16 cellular contexts compared by ENCODE assay signal in the genomic region with DNA sequence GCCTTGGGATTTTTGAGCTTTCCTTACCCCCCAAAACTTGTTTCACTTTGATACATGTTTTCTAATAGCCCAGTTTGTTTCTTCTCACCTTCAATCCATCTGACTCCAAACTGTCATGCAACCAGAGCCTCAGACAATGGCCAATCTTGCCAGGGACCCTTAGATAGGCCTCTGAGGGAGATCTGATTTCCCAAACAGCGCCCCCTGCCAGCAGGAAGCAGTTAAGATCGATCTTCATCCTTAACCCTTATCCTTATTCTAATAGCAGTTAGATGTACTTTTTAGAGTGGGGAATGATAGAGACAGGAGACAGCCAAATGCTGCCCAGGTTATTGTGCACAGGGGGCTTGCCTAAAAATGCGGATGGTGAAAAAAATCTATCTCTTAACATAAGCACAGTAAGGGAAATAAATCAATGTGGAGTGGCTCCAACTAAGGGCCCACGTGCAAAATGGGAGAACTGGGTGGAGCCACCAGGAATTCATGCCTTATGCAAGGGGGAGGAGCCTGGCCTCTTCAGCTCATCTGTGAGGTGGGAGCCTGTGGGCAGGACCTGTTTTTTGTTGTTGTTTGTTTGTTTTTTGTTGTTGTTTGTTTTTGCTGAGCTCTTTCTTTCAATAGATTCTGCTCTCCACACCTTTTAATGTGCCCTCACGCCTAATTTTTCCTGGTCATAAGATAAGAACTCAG.
A peak's percentile ranks its signal among the peaks of the same experiment; 100 is the strongest.
DNase-seq lines count a peak whose midpoint lies in the region; ATAC-seq and TF ChIP-seq lines count a peak whose summit lies in the region.
"Had no signal": no experiment of that assay in that cellular context is flagged by ENCODE, and none has a peak within 500 bp of the region (broad histone marks: within the 10 kb centered on the region; RNA-seq: fewer than 3 reads in every experiment).

No MANE protein-coding gene starts in this region.

- no peak for TF ChIP-seq CTCF in activated CD8-positive, alpha-beta T cell treated with anti-CD3 and anti-CD28 coated beads for 36 hours (IDR thresholded peaks at IDR 0.05)
- peak; percentile 4 for TF ChIP-seq CTCF in astrocyte of the spinal cord (IDR thresholded peaks at IDR 0.05; ENCODE audit: low read depth, low read length)
- peak; percentile 46 for TF ChIP-seq CTCF in type B pancreatic cell (conservative IDR thresholded peaks at IDR 0.05)

- H3K9me3 Mint-ChIP-seq in activated CD8-positive, alpha-beta T cell treated with anti-CD3 and anti-CD28 coated beads for 36 hours = peaks cover 4% of the 10 kb centered on the region
- H3K9me3 Mint-ChIP-seq in activated CD8-positive, alpha-beta T cell treated with anti-CD3 and anti-CD28 coated beads, Interleukin-2, amount 10 ng/mL, durations not matched to agents 7 days and 5 days (ENCODE audit: insufficient read depth) = peaks cover 5% of the 10 kb centered on the region
- H3K9me3 Mint-ChIP-seq in type B pancreatic cell = no peaks in the 10 kb centered on the region

- H3K36me3 Mint-ChIP-seq in activated CD8-positive, alpha-beta T cell treated with anti-CD3 and anti-CD28 coated beads for 36 hours (ENCODE audit: low read depth) = no peaks in the 10 kb centered on the region
- H3K36me3 Mint-ChIP-seq in activated CD8-positive, alpha-beta T cell treated with anti-CD3 and anti-CD28 coated beads, Interleukin-2, amount 10 ng/mL, durations not matched to agents 7 days and 5 days (ENCODE audit: low read depth) = no peaks in the 10 kb centered on the region
- no peaks in the 10 kb centered on the region for H3K36me3 Mint-ChIP-seq in type B pancreatic cell

- no peak overlapping the region for H3K4me3 Mint-ChIP-seq in activated CD8-positive, alpha-beta T cell treated with anti-CD3 and anti-CD28 coated beads for 36 hours
- H3K4me3 Mint-ChIP-seq in activated CD8-positive, alpha-beta T cell treated with anti-CD3 and anti-CD28 coated beads, Interleukin-2, amount 10 ng/mL, durations not matched to agents 7 days and 5 days = no peak overlapping the region
- no peak overlapping the region for H3K4me3 Mint-ChIP-seq in type B pancreatic cell
- H3K4me3 Mint-ChIP-seq: activated T-helper 17 cell treated with anti-CD3 and anti-CD28 coated beads, Interleukin-2, amount 50 U/mL, for 72 hours; mesothelial cell of epicardium had no signal

- POLR2A ChIA-PET in activated CD8-positive, alpha-beta T cell treated with anti-CD3 and anti-CD28 coated beads for 36 hours (lab: Charles Lee) = no interaction called here
- POLR2A ChIA-PET in activated CD8-positive, alpha-beta T cell treated with anti-CD3 and anti-CD28 coated beads, Interleukin-2, amount 10 ng/mL, durations not matched to agents 7 days and 5 days (lab: Charles Lee) = no interaction called here

- no peak overlapping the region for H3K27ac Mint-ChIP-seq in activated CD8-positive, alpha-beta T cell treated with anti-CD3 and anti-CD28 coated beads for 36 hours
- no peak overlapping the region for H3K27ac Mint-ChIP-seq in activated CD8-positive, alpha-beta T cell treated with anti-CD3 and anti-CD28 coated beads, Interleukin-2, amount 10 ng/mL, durations not matched to agents 7 days and 5 days
- no peak overlapping the region for H3K27ac Mint-ChIP-seq in type B pancreatic cell
- H3K27ac Mint-ChIP-seq: activated T-helper 17 cell treated with anti-CD3 and anti-CD28 coated beads, Interleukin-2, amount 50 U/mL, for 72 hours; mesothelial cell of epicardium had no signal

- ATAC-seq in activated CD8-positive, alpha-beta T cell treated with anti-CD3 and anti-CD28 coated beads for 36 hours = no peak
- no peak for ATAC-seq in activated CD8-positive, alpha-beta T cell treated with anti-CD3 and anti-CD28 coated beads, Interleukin-2, amount 10 ng/mL, durations not matched to agents 7 days and 5 days
- ATAC-seq: activated T-helper 17 cell treated with anti-CD3 and anti-CD28 coated beads, Interleukin-2, amount 50 U/mL, for 72 hours; K562 had no signal

- CTCF ChIA-PET in activated CD8-positive, alpha-beta T cell treated with anti-CD3 and anti-CD28 coated beads for 36 hours (lab: Charles Lee) = no interaction called here
- CTCF ChIA-PET in activated CD8-positive, alpha-beta T cell treated with anti-CD3 and anti-CD28 coated beads, Interleukin-2, amount 10 ng/mL, durations not matched to agents 7 days and 5 days (lab: Charles Lee) = no interaction called here

- H3K4me3 ChIP-seq in astrocyte of the spinal cord (ENCODE audit: low read depth, low read length) = no peak overlapping the region
- H3K4me3 ChIP-seq: K562, right atrium auricular region had no signal

- no peaks in the 10 kb centered on the region for H3K27me3 Mint-ChIP-seq in activated CD8-positive, alpha-beta T cell treated with anti-CD3 and anti-CD28 coated beads for 36 hours
- H3K27me3 Mint-ChIP-seq in activated CD8-positive, alpha-beta T cell treated with anti-CD3 and anti-CD28 coated beads, Interleukin-2, amount 10 ng/mL, durations not matched to agents 7 days and 5 days (ENCODE audit: low read depth) = no peaks in the 10 kb centered on the region
- no peaks in the 10 kb centered on the region for H3K27me3 Mint-ChIP-seq in type B pancreatic cell
- H3K27me3 Mint-ChIP-seq: activated T-helper 17 cell treated with anti-CD3 and anti-CD28 coated beads, Interleukin-2, amount 50 U/mL, for 72 hours had no signal

- in situ Hi-C loops in astrocyte of the spinal cord (cut with HindIII; ENCODE audit: low sequenced_read_pairs) = no loop called here

- DNase-seq in activated CD8-positive, alpha-beta T cell treated with anti-CD3 and anti-CD28 coated beads for 36 hours = peak; percentile 7
- DNase-seq in activated CD8-positive, alpha-beta T cell treated with anti-CD3 and anti-CD28 coated beads, Interleukin-2, amount 10 ng/mL, durations not matched to agents 7 days and 5 days = no peak
- DNase-seq in NAMALWA (ENCODE audit: low spot score) = peak; percentile 17
- DNase-seq in astrocyte of the spinal cord (ENCODE audit: low read depth, low spot score) = no peak
- no peak for DNase-seq in type B pancreatic cell (ENCODE audit: extremely low spot score, unreplicated experiment)
- no peak for DNase-seq in activated effector memory CD4-positive, alpha-beta T cell treated with anti-CD3 and anti-CD28 coated beads, Interleukin-2, amount 50 U/mL, for 16 hours
- no peak for DNase-seq in NCI-H2171 treated with DMSO at 0.1 percent for 48 hours (lab: John Stamatoyannopoulos, UW)
- no peak for DNase-seq in NCI-H2029 (lab: John Stamatoyannopoulos, UW)
- DNase-seq: Calu3, NCI-H187, NCI-H774, SHP77 treated with DMSO at 0.1 percent for 48 hours had no signal

- intact Hi-C loops in activated CD8-positive, alpha-beta T cell treated with anti-CD3 and anti-CD28 coated beads for 36 hours (cut with micrococcal nuclease) = no loop called here

- H3K4me1 Mint-ChIP-seq in activated CD8-positive, alpha-beta T cell treated with anti-CD3 and anti-CD28 coated beads for 36 hours (ENCODE audit: low read depth) = no peaks in the 10 kb centered on the region
- H3K4me1 Mint-ChIP-seq in activated CD8-positive, alpha-beta T cell treated with anti-CD3 and anti-CD28 coated beads, Interleukin-2, amount 10 ng/mL, durations not matched to agents 7 days and 5 days (ENCODE audit: low read depth) = no peaks in the 10 kb centered on the region
- peaks cover 11% of the 10 kb centered on the region for H3K4me1 Mint-ChIP-seq in type B pancreatic cell (ENCODE audit: unreplicated experiment)
- H3K4me1 Mint-ChIP-seq: activated T-helper 17 cell treated with anti-CD3 and anti-CD28 coated beads, Interleukin-2, amount 50 U/mL, for 72 hours had no signal

Comparison
In these comparisons a context has a peak if more than half of its experiments do, and no peak if none do; other contexts are left out.
1. DNase-seq: peak in activated CD8-positive, alpha-beta T cell treated with anti-CD3 and anti-CD28 coated beads for 36 hours (single experiment) and NAMALWA (single experiment); none in activated CD8-positive, alpha-beta T cell treated with anti-CD3 and anti-CD28 coated beads, Interleukin-2, amount 10 ng/mL, durations not matched to agents 7 days and 5 days (single experiment), astrocyte of the spinal cord (single experiment), type B pancreatic cell (single experiment), activated effector memory CD4-positive, alpha-beta T cell treated with anti-CD3 and anti-CD28 coated beads, Interleukin-2, amount 50 U/mL, for 16 hours (single experiment), NCI-H2171 treated with DMSO at 0.1 percent for 48 hours (single experiment) and NCI-H2029 (single experiment).